In genomic region chr2:62202019-62202722, GRCh38 we compare ENCODE assay signal across 9 cellular contexts. TPM values are rescaled to one million over a fixed set of nuclear protein-coding genes. Genes with fewer than 3 reads are reported as not detected.
DNase-seq lines count a peak whose midpoint lies in the region; ATAC-seq and TF ChIP-seq lines count a peak whose summit lies in the region.
"Had no signal": no experiment of that assay in that cellular context is flagged by ENCODE, and none has a peak within 500 bp of the region (broad histone marks: within the 10 kb centered on the region; RNA-seq: fewer than 3 reads in every experiment).

No MANE protein-coding gene starts in this region.

- in situ Hi-C loops in KBM-7 (cut with MboI; ENCODE audit: low pct_unique_long_range_greater_than_20kb, low sequenced_read_pairs), result loop anchor here (25.0 kb wide), 1 partner anchor 210 kb away; no protein-coding TSS in a partner anchor

- no peaks in the 10 kb centered on the region for H3K27me3 Mint-ChIP-seq in CD4-positive, alpha-beta T cell

- intact Hi-C loops in CD4-positive, alpha-beta T cell (cut with DNase I, micrococcal nuclease), result no loop called here

- POLR2A ChIA-PET in CD4-positive, alpha-beta T cell (lab: Charles Lee), result no interaction called here

- TF ChIP-seq CTCF in CD4-positive, alpha-beta T cell (IDR thresholded peaks at IDR 0.05), result no peak
- TF ChIP-seq CTCF in coronary artery (IDR thresholded peaks at IDR 0.05), result no peak

- H3K9me3 Mint-ChIP-seq in CD4-positive, alpha-beta T cell, result no peaks in the 10 kb centered on the region

- H3K9me3 ChIP-seq in CD4-positive, alpha-beta T cell (ENCODE audit: control insufficient read depth, low read length), result no peaks in the 10 kb centered on the region

- peaks cover 89% of the 10 kb centered on the region for H3K4me1 Mint-ChIP-seq in CD4-positive, alpha-beta T cell (ENCODE audit: low read depth)

- H3K27me3 ChIP-seq in CD4-positive, alpha-beta T cell (ENCODE audit: control insufficient read depth, insufficient read depth, low read length), result no peaks in the 10 kb centered on the region

- H3K27ac Mint-ChIP-seq in CD4-positive, alpha-beta T cell, result peak overlapping the region; percentile 7

- peaks cover 5% of the 10 kb centered on the region for H3K36me3 Mint-ChIP-seq in CD4-positive, alpha-beta T cell (ENCODE audit: low read depth)

- CTCF ChIA-PET in CD4-positive, alpha-beta T cell (lab: Charles Lee), result no interaction called here

- no peak overlapping the region for H3K27ac ChIP-seq in CD4-positive, alpha-beta T cell (ENCODE audit: low read depth, low read length)
- H3K27ac ChIP-seq in coronary artery, result peak overlapping the region; percentile 54 to 85

- H3K4me3 ChIP-seq in coronary artery, result peak overlapping the region; percentile 37

- no peak for ATAC-seq in CD4-positive, alpha-beta T cell (ENCODE audit: poor library complexity)
- ATAC-seq in GM19351 (IDR thresholded peaks at IDR 0.05; ENCODE audit: unreplicated experiment) (peak; percentile 53), GM18870 (IDR thresholded peaks at IDR 0.05; ENCODE audit: unreplicated experiment) (no peak)
- ATAC-seq: left lobe of liver had no signal

- DNase-seq in CD4-positive, alpha-beta T cell, result no peak
- DNase-seq in KBM-7, result peak; percentile 69
- no peak for DNase-seq in coronary artery (ENCODE audit: low spot score)
- no peak for DNase-seq in SHP77 treated with DMSO at 0.1 percent for 48 hours (lab: John Stamatoyannopoulos, UW)
- no peak for DNase-seq in DMS153 treated with DMSO at 0.1 percent for 48 hours (lab: John Stamatoyannopoulos, UW; ENCODE audit: unreplicated experiment)
- no peak for DNase-seq in NCI-H2171 treated with DMSO at 0.1 percent for 48 hours (lab: John Stamatoyannopoulos, UW)

- H3K4me3 Mint-ChIP-seq in CD4-positive, alpha-beta T cell, result peak overlapping the region; percentile 25

RNA-seq across cellular contexts. Expression of gene B3GNT2, which starts 6.3 kb away (rescaled TPM):
- total RNA-seq in CD4-positive, alpha-beta T cell, result 10 to 100 TPM; 47.7 TPM
